Comparison of ENCODE assay signal across 8 cellular contexts in the genomic region with DNA sequence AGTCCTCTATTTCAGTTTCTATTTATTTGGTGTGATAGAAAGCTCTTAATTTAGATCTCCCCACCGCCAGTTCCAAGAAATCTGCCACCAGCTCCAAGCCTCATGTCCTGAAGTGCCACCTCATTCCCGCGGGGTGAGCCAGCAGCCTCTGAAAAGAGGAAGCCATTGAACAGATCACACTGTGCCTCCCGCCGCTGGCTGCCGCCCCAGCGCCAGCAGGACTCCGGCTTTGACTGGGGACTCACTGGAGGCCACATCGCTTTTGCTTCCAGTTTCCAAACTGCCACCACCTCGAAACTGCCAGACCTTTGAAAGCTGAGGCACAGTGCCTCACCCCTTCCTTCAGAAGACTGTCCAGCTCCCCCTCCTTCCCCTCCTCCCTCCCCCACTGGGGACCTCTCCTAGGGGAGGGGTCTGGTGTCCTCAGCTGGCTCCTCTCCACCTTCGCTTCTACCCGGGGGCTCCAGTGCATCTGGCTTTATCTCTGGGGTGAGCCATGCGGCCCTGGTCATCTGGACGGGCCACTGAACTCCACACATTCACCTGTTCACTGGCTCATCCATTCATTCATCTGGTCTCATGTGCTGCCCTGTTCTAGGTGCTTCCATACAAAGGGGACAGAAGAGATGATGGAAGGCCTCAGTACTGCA.
DNase-seq lines count a peak whose midpoint lies in the region; ATAC-seq and TF ChIP-seq lines count a peak whose summit lies in the region.

No MANE protein-coding gene starts in this region.

- DNase-seq in GM06990 (ENCODE audit: extremely low read depth, insufficient read length) = peak; percentile 85
- DNase-seq in activated CD8-positive, alpha-beta memory T cell treated with anti-CD3 and anti-CD28 coated beads, Interleukin-2, amount 50 U/mL, for 48 hours = peak; percentile 70
- peak; percentile 44 to 56 for DNase-seq in hippocampal formation (lab: John Stamatoyannopoulos, UW)
- peak; percentile 17 for DNase-seq in stimulated activated CD4-positive, alpha-beta T cell treated with anti-CD3 and anti-CD28 coated beads, Interleukin-4, amount 100 ng/mL, for 24 hours
- DNase-seq in NCI-H526 treated with DMSO at 0.1 percent for 48 hours (lab: John Stamatoyannopoulos, UW) = no peak
- DNase-seq in DMS 273 treated with DMSO at 0.1 percent for 48 hours (lab: John Stamatoyannopoulos, UW) = no peak

- no peaks in the 10 kb centered on the region for H3K27me3 ChIP-seq in GM06990 (replicated peaks; ENCODE audit: control insufficient read depth, insufficient read depth, low read length)

- peak overlapping the region; percentile 49 for H3K4me3 ChIP-seq in GM06990 (replicated peaks; ENCODE audit: low read depth, low read length)

- no peaks in the 10 kb centered on the region for H3K36me3 ChIP-seq in GM06990 (ENCODE audit: control insufficient read depth, insufficient read depth, low read length)

- TF ChIP-seq CTCF in GM06990 (IDR thresholded peaks at IDR 0.05; ENCODE audit: insufficient read depth, low read length, poor library complexity, severe bottlenecking) = no peak

- ATAC-seq in GM19455 (IDR thresholded peaks at IDR 0.05; ENCODE audit: unreplicated experiment) (peak; percentile 50), HG03520 (IDR thresholded peaks at IDR 0.05; ENCODE audit: unreplicated experiment) (peak; percentile 58)

Comparison
In these comparisons a context has a peak if more than half of its experiments do, and no peak if none do; other contexts are left out.
1. DNase-seq: peak in GM06990 (single experiment), activated CD8-positive, alpha-beta memory T cell treated with anti-CD3 and anti-CD28 coated beads, Interleukin-2, amount 50 U/mL, for 48 hours (single experiment), hippocampal formation (2 of 2) and stimulated activated CD4-positive, alpha-beta T cell treated with anti-CD3 and anti-CD28 coated beads, Interleukin-4, amount 100 ng/mL, for 24 hours (single experiment); none in NCI-H526 treated with DMSO at 0.1 percent for 48 hours (single experiment) and DMS 273 treated with DMSO at 0.1 percent for 48 hours (single experiment).